In genomic region chr2:210172219-210172575, GRCh38 we compare ENCODE assay signal across 9 cellular contexts. TPM values are rescaled to one million over a fixed set of nuclear protein-coding genes. Genes with fewer than 3 reads are reported as not detected.
DNase-seq lines count a peak whose midpoint lies in the region; ATAC-seq, FAIRE-seq and TF ChIP-seq lines count a peak whose summit lies in the region.
"Had no signal": no experiment of that assay in that cellular context is flagged by ENCODE, and none has a peak within 500 bp of the region (broad histone marks: within the 10 kb centered on the region; RNA-seq: fewer than 3 reads in every experiment).

No MANE protein-coding gene starts in this region.

- BruUV-seq in mammary epithelial cell (replicated peaks; lab: Mats Ljungman, UMichigan) = no TSS peak

- H4K20me1 ChIP-seq in mammary epithelial cell (ENCODE audit: insufficient read depth, low read length) = no peaks in the 10 kb centered on the region

- H3K4me1 ChIP-seq in A549 = peaks cover 10% of the 10 kb centered on the region; the same call in 2 of the 3 replicates
- H3K4me1 ChIP-seq in HUES48 (ENCODE audit: control insufficient read depth, insufficient read depth, low read length) = peaks cover 23% of the 10 kb centered on the region; the same call in 1 of the 2 replicates
- H3K4me1 ChIP-seq in mammary epithelial cell (ENCODE audit: insufficient read depth, low read length) = peaks cover 7% of the 10 kb centered on the region
- H3K4me1 ChIP-seq in muscle layer of colon (ENCODE audit: insufficient read depth, low read length) = peaks cover 19% of the 10 kb centered on the region

- peaks cover 17% of the 10 kb centered on the region for H3K79me2 ChIP-seq in mammary epithelial cell (ENCODE audit: insufficient read depth, low read length)

- no peak for TF ChIP-seq RAD21 in A549 (conservative IDR thresholded peaks at IDR 0.05 in 1 of 2, IDR thresholded peaks at IDR 0.05 in 1 of 2)

- ATAC-seq in A549 (no peak), HG03342 (IDR thresholded peaks at IDR 0.05; ENCODE audit: unreplicated experiment) (no peak), GM19463 (IDR thresholded peaks at IDR 0.05; ENCODE audit: unreplicated experiment) (no peak)

- no peak for TF ChIP-seq EP300 in A549 (IDR thresholded peaks at IDR 0.05)

- H3K4me3 ChIP-seq in A549 (peak overlapping the region; percentile 56), HUES48 (ENCODE audit: low read depth, low read length) (peak overlapping the region; percentile 79), mammary epithelial cell (replicated peaks in 1 of 3; ENCODE audit: insufficient read depth in 1 of 3, low read depth in 2 of 3, low read length in 3 of 3) (peak overlapping the region; percentile 60 to 72 (median 62)), muscle layer of colon (ENCODE audit: low read depth in 1 of 2, low read length in 2 of 2) (peak overlapping the region; percentile 47 to 70)

- CTCF ChIA-PET in A549 (lab: Yijun Ruan, JAX) = no interaction called here
- CTCF ChIA-PET in mammary epithelial cell (lab: Charles Lee; ENCODE audit: low non-redundant PET) = no interaction called here

- no peak for FAIRE-seq in A549 (lab: Jason Lieb, UNC)

- DNase-seq in A549 (ENCODE audit: low read depth in 1 of 2, low spot score in 1 of 2) = no peak
- DNase-seq in mammary epithelial cell = no peak
- DNase-seq in hypothalamus (lab: John Stamatoyannopoulos, UW) = no peak
- no peak for DNase-seq in kidney tubule cell (ENCODE audit: low spot score)

- H3K4me2 ChIP-seq in A549 (peak overlapping the region; percentile 97), mammary epithelial cell (ENCODE audit: insufficient read depth, low read depth, low read length) (peak overlapping the region; percentile 93)

- in situ Hi-C loops in mammary epithelial cell (cut with MboI; ENCODE audit: low sequenced_read_pairs in 2 of 2) = no loop called here

- POLR2A ChIA-PET in A549 (lab: Yijun Ruan, JAX) = no interaction called here

- H3K27ac ChIP-seq in A549 (no peak overlapping the region), HUES48 (ENCODE audit: low read depth, low read length) (no peak overlapping the region), mammary epithelial cell (ENCODE audit: insufficient read depth, low read depth, low read length) (no peak overlapping the region), muscle layer of colon (ENCODE audit: low read depth, low read length) (peak overlapping the region; percentile 74)

- H3K9me3 ChIP-seq in A549 (no peaks in the 10 kb centered on the region), HUES48 (ENCODE audit: control insufficient read depth, insufficient read depth, low read length) (no peaks in the 10 kb centered on the region), mammary epithelial cell (replicated peaks; ENCODE audit: insufficient read depth, low read length) (no peaks in the 10 kb centered on the region), muscle layer of colon (ENCODE audit: low read length) (no peaks in the 10 kb centered on the region)

- TF ChIP-seq POLR2A in A549 (IDR thresholded peaks at IDR 0.05; ENCODE audit: low read length) = no peak

- dilution Hi-C loops in mammary epithelial cell (cut with HindIII; ENCODE audit: low sequenced_read_pairs) = no loop called here

- intact Hi-C loops in mammary epithelial cell (cut with micrococcal nuclease) = no loop called here

- no peaks in the 10 kb centered on the region for H3K36me3 ChIP-seq in HUES48 (ENCODE audit: control insufficient read depth, insufficient read depth, low read length)
- H3K36me3 ChIP-seq in mammary epithelial cell (ENCODE audit: insufficient read depth, low read length) = no peaks in the 10 kb centered on the region
- no peaks in the 10 kb centered on the region for H3K36me3 ChIP-seq in muscle layer of colon (ENCODE audit: insufficient read depth, low read length)

- 66% methylated on average over 8 of the region's 8 CpGs for WGBS in A549 (ENCODE audit: missing lambda C conversion rate)
- 11% methylated on average over 8 of the region's 8 CpGs for WGBS in mammary epithelial cell (ENCODE audit: low coverage, missing lambda C conversion rate)

- no peaks in the 10 kb centered on the region for H3K27me3 ChIP-seq in HUES48 (ENCODE audit: control insufficient read depth, insufficient read depth, low read length)
- no peaks in the 10 kb centered on the region for H3K27me3 ChIP-seq in mammary epithelial cell (ENCODE audit: insufficient read depth, low read length)
- H3K27me3 ChIP-seq in muscle layer of colon (ENCODE audit: control insufficient read depth in 1 of 2, insufficient read depth in 2 of 2, low read length in 2 of 2) = no peaks in the 10 kb centered on the region

- H3K9ac ChIP-seq in HUES48 (ENCODE audit: low read depth, low read length) (peak overlapping the region; percentile 42), mammary epithelial cell (ENCODE audit: insufficient read depth, low read length) (peak overlapping the region; percentile 52), muscle layer of colon (ENCODE audit: low read length) (peak overlapping the region; percentile 71)

- no peak for TF ChIP-seq CTCF in A549 (IDR thresholded peaks at IDR 0.05)
- no peak for TF ChIP-seq CTCF in mammary epithelial cell (conservative IDR thresholded peaks at IDR 0.05 in 1 of 2, IDR thresholded peaks at IDR 0.05 in 1 of 2; ENCODE audit: extremely low read depth in 1 of 2, insufficient read depth in 1 of 2, low read depth in 1 of 2, low read length in 2 of 2)

- peak overlapping the region; percentile 94 for H2AFZ ChIP-seq in mammary epithelial cell (ENCODE audit: low read depth, low read length)

TF ChIP-seq in A549, 52 proteins besides CTCF, POLR2A, EP300 and RAD21:
- TF ChIP-seq ZC3H11A (IDR thresholded peaks at IDR 0.05) = no peak
- TF ChIP-seq FOSB (CRISPR knock-in tag; IDR thresholded peaks at IDR 0.05) = no peak
- TF ChIP-seq FOXS1 (CRISPR knock-in tag; IDR thresholded peaks at IDR 0.05) = no peak

RNA-seq across cellular contexts. Expression of gene KANSL1L, which starts 1.0 kb away (rescaled TPM):
- polyA plus RNA-seq in A549 (2011; rRNA removed) = 2.7 and 3.6 TPM in 2 replicates
- 0.36 and 0.40 TPM in 2 replicates for polyA plus RNA-seq in A549 (2012; cell fraction: cytosol; rRNA removed)
- polyA plus RNA-seq in A549 (2012; cell fraction: nucleus; rRNA removed) = 0.25 and 0.53 TPM in 2 replicates
- polyA plus RNA-seq in A549 (2017; fragmentation: RNase III; extraction: RNeasy Plus Mini Kit Qiagen cat#74134 plus additional on column Dnase treatment) = 1.0 to 1.2 TPM (median 1.0 TPM) in 3 replicates
- 2.3 and 2.9 TPM in 2 replicates for polyA minus RNA-seq in A549 (2011; rRNA and poly(A)+ RNA removed)
- total RNA-seq in mammary epithelial cell = 10 to 100 TPM in 1 of 2 donors, 1 to 10 TPM in 1; 6.1 to 12.2 TPM
- 1.6 TPM for polyA plus RNA-seq in mammary epithelial cell
- 15.8 TPM for polyA minus RNA-seq in mammary epithelial cell

RNA-seq across cellular contexts. Expression of gene ACADL, which starts 53.0 kb away (rescaled TPM):
- 0.10 and 0.11 TPM in 2 replicates for polyA plus RNA-seq in A549 (2011; rRNA removed)
- 0.01 TPM in 1 of 2 replicates, not detected in the other for polyA plus RNA-seq in A549 (2012; cell fraction: cytosol; rRNA removed)
- not detected in 2 replicates for polyA plus RNA-seq in A549 (2012; cell fraction: nucleus; rRNA removed)
- polyA plus RNA-seq in A549 (2017; fragmentation: RNase III; extraction: RNeasy Plus Mini Kit Qiagen cat#74134 plus additional on column Dnase treatment) = not detected in 3 replicates
- polyA minus RNA-seq in A549 (2011; rRNA and poly(A)+ RNA removed) = not detected in 2 replicates
- under 1 TPM in 1 of 2 donors, not detected in 1; 0.50 TPM for total RNA-seq in mammary epithelial cell
- polyA plus RNA-seq in mammary epithelial cell = 0.03 TPM
- polyA minus RNA-seq in mammary epithelial cell = not detected
- total RNA-seq: RPMI7951 had no signal
